1 cellular context compared by ENCODE assay signal in the genomic region with DNA sequence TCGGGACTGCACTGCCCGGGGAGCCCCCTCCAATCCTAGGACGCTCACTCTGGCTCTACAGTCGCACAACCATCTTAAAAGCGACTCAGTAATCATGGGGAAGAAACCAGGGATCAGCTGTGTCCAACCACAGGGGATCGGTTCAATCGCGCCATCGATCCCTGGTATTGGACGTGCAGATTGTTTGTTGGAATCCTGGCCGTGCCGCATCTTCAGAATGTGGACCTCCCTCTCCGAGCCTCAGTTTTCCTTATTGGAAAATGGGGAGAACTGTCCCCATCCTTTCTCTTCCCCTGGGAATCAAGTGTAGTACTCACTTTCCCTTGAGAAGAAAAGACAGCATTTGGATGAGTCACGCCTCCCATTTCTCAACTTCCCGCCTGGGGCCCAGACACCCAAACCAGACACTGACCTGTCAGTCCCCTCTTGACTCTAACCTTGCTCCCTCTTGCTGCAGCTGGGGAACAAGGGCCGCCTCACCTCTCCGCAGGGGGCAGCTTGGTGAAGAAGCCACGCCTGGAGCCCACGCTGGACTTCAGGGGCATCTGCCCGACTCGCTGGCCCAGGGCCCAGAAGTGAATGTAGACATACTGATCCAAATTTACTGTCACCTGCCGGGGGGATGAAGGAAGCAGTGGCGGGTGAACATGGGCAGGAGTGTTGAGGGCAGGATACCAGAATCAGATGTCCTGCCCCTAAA.
TF ChIP-seq lines count a peak whose summit lies in the region.

No MANE protein-coding gene starts in this region.

TF ChIP-seq in K562, 482 proteins besides CTCF, POLR2A, EP300 and RAD21:
- peak; percentile 67 for TF ChIP-seq BCOR (IDR thresholded peaks at IDR 0.05)
- no peak for TF ChIP-seq NFE2 (IDR thresholded peaks at IDR 0.05; ENCODE audit: low read depth)
- no peak for TF ChIP-seq COPS2 (conservative IDR thresholded peaks at IDR 0.05)
- TF ChIP-seq MCM5 (IDR thresholded peaks at IDR 0.05; ENCODE audit: low read depth): no peak
- TF ChIP-seq, protein P1, sequence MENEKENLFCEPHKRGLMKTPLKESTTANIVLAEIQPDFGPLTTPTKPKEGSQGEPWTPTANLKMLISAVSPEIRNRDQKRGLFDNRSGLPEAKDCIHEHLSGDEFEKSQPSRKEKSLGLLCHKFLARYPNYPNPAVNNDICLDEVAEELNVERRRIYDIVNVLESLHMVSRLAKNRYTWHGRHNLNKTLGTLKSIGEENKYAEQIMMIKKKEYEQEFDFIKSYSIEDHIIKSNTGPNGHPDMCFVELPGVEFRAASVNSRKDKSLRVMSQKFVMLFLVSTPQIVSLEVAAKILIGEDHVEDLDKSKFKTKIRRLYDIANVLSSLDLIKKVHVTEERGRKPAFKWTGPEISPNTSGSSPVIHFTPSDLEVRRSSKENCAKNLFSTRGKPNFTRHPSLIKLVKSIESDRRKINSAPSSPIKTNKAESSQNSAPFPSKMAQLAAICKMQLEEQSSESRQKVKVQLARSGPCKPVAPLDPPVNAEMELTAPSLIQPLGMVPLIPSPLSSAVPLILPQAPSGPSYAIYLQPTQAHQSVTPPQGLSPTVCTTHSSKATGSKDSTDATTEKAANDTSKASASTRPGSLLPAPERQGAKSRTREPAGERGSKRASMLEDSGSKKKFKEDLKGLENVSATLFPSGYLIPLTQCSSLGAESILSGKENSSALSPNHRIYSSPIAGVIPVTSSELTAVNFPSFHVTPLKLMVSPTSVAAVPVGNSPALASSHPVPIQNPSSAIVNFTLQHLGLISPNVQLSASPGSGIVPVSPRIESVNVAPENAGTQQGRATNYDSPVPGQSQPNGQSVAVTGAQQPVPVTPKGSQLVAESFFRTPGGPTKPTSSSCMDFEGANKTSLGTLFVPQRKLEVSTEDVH (IDR thresholded peaks at IDR 0.05; ENCODE audit: low read depth, partially characterized antibody): no peak
- no peak for TF ChIP-seq SRSF3 (IDR thresholded peaks at IDR 0.05; ENCODE audit: insufficient read depth, low read length)
- TF ChIP-seq TOE1 (IDR thresholded peaks at IDR 0.05; ENCODE audit: borderline replicate concordance): no peak
- no peak for TF ChIP-seq TOE1 (CRISPR knock-in tag; IDR thresholded peaks at IDR 0.05; ENCODE audit: borderline replicate concordance, low read depth)
- TF ChIP-seq RBM25 (IDR thresholded peaks at IDR 0.05; ENCODE audit: low read depth, low read length, severe bottlenecking): peak; percentile 36
- TF ChIP-seq TBP (optimal IDR thresholded peaks at IDR 0.05; ENCODE audit: low read depth, low read length): no peak
- TF ChIP-seq ZNF12 (CRISPR knock-in tag; IDR thresholded peaks at IDR 0.05): no peak
- no peak for TF ChIP-seq ZNF232 (CRISPR knock-in tag; IDR thresholded peaks at IDR 0.05)
- TF ChIP-seq ZNF217 (CRISPR knock-in tag; IDR thresholded peaks at IDR 0.05): no peak
